Comparison of ENCODE assay signal across 27 cellular contexts in genomic region chr14:102830474-102831045, GRCh38. TPM values are rescaled to one million over a fixed set of nuclear protein-coding genes. Genes with fewer than 3 reads are reported as not detected.
DNase-seq lines count a peak whose midpoint lies in the region; ATAC-seq and TF ChIP-seq lines count a peak whose summit lies in the region.
"Had no signal": no experiment of that assay in that cellular context is flagged by ENCODE, and none has a peak within 500 bp of the region (broad histone marks: within the 10 kb centered on the region; RNA-seq: fewer than 3 reads in every experiment).

No MANE protein-coding gene starts in this region.

- H2BK12ac ChIP-seq in H9 (ENCODE audit: insufficient read length, low read depth, low read length), result no peak overlapping the region

- H3K27me3 ChIP-seq in H9 (ENCODE audit: insufficient read depth, low read length), result no peaks in the 10 kb centered on the region
- H3K27me3 ChIP-seq: adrenal gland, body of pancreas, gastrocnemius medialis, ovary, Peyer's patch had no signal

- no peak overlapping the region for H3K18ac ChIP-seq in H9 (ENCODE audit: insufficient read length, low read depth, low read length)

- H3T11ph ChIP-seq in H9 (ENCODE audit: low read length), result no peak overlapping the region

- no peak overlapping the region for H3K4me2 ChIP-seq in H9 (ENCODE audit: insufficient read depth, insufficient read length, low read length)

- no peak for DNase-seq in activated CD4-positive, alpha-beta T cell treated with anti-CD3 and anti-CD28 coated beads, Interleukin-2, amount 10 ng/mL, durations not matched to agents 24 days and 14 days
- no peak for DNase-seq in activated CD4-positive, alpha-beta T cell treated with anti-CD3 and anti-CD28 coated beads, Interleukin-2, amount 50 U/mL, for 48 hours
- DNase-seq in H9 (no peak), mesothelial cell of epicardium (ENCODE audit: low spot score in 2 of 2, unreplicated experiment in 2 of 2) (no peak), activated gamma-delta T cell (lab: John Stamatoyannopoulos, UW) (no peak), cardiac septum (ENCODE audit: low spot score) (no peak)
- no peak for DNase-seq in activated naive CD8-positive, alpha-beta T cell treated with anti-CD3 and anti-CD28 coated beads, Interleukin-2, amount 50 U/mL, for 24 hours
- DNase-seq: activated CD4-positive, alpha-beta T cell treated with anti-CD3 and anti-CD28 coated beads for 4 hours; activated CD8-positive, alpha-beta memory T cell treated with anti-CD3 and anti-CD28 coated beads, Interleukin-2, amount 50 U/mL, for 4 hours; adrenal gland; body of pancreas; gastrocnemius medialis; kidney glomerular epithelial cell; NCI-H1092; NCI-H1694; NCI-H446; NCI-H82; ovary; Peyer's patch; SIG-M5; stimulated activated CD4-positive, alpha-beta T cell treated with anti-CD3 and anti-CD28 coated beads, Interleukin-15, amount 100 ng/mL, for 24 hours; stimulated activated naive CD4-positive, alpha-beta T cell; T-helper 9 cell had no signal

- no peaks in the 10 kb centered on the region for H3K23me2 ChIP-seq in H9 (ENCODE audit: insufficient read length, low read depth, low read length, poor library complexity, severe bottlenecking)

- H4K20me1 ChIP-seq in H9 (ENCODE audit: control insufficient read depth, insufficient read depth, insufficient read length), result no peaks in the 10 kb centered on the region

- peaks cover 13% of the 10 kb centered on the region for H3K4me1 ChIP-seq in H9 (ENCODE audit: insufficient read depth, low read length)
- H3K4me1 ChIP-seq: adrenal gland, Peyer's patch had no signal

- H3K23ac ChIP-seq in H9 (ENCODE audit: insufficient read length, low read depth, low read length), result no peak overlapping the region

- no peak overlapping the region for H3K56ac ChIP-seq in H9 (ENCODE audit: insufficient read length, low read depth, low read length)

- H3K4me3 Mint-ChIP-seq in activated CD4-positive, alpha-beta T cell treated with anti-CD3 and anti-CD28 coated beads, Interleukin-2, amount 10 ng/mL, durations not matched to agents 24 days and 14 days, result no peak overlapping the region
- H3K4me3 Mint-ChIP-seq in H9, result no peak overlapping the region
- H3K4me3 Mint-ChIP-seq in activated naive CD8-positive, alpha-beta T cell treated with anti-CD3 and anti-CD28 coated beads, Interleukin-2, amount 50 U/mL, for 24 hours, result no peak overlapping the region
- no peak overlapping the region for H3K4me3 Mint-ChIP-seq in mesothelial cell of epicardium
- H3K4me3 Mint-ChIP-seq: nephron had no signal

- H3K27me3 Mint-ChIP-seq in activated CD4-positive, alpha-beta T cell treated with anti-CD3 and anti-CD28 coated beads, Interleukin-2, amount 10 ng/mL, durations not matched to agents 24 days and 14 days, result no peaks in the 10 kb centered on the region
- H3K27me3 Mint-ChIP-seq in H9 (ENCODE audit: low read depth), result no peaks in the 10 kb centered on the region
- no peaks in the 10 kb centered on the region for H3K27me3 Mint-ChIP-seq in activated naive CD8-positive, alpha-beta T cell treated with anti-CD3 and anti-CD28 coated beads, Interleukin-2, amount 50 U/mL, for 24 hours
- no peaks in the 10 kb centered on the region for H3K27me3 Mint-ChIP-seq in mesothelial cell of epicardium (ENCODE audit: low read depth)

- H3K9me3 Mint-ChIP-seq in activated CD4-positive, alpha-beta T cell treated with anti-CD3 and anti-CD28 coated beads, Interleukin-2, amount 10 ng/mL, durations not matched to agents 24 days and 14 days, result no peaks in the 10 kb centered on the region
- no peaks in the 10 kb centered on the region for H3K9me3 Mint-ChIP-seq in H9
- no peaks in the 10 kb centered on the region for H3K9me3 Mint-ChIP-seq in activated naive CD8-positive, alpha-beta T cell treated with anti-CD3 and anti-CD28 coated beads, Interleukin-2, amount 50 U/mL, for 24 hours
- H3K9me3 Mint-ChIP-seq in mesothelial cell of epicardium, result no peaks in the 10 kb centered on the region
- H3K9me3 Mint-ChIP-seq: nephron had no signal

- H4K5ac ChIP-seq in H9 (ENCODE audit: insufficient read length, low read depth, low read length), result no peak overlapping the region

- no peak overlapping the region for H2BK20ac ChIP-seq in H9 (ENCODE audit: low read depth, low read length, poor library complexity, severe bottlenecking)

- peaks cover 51% of the 10 kb centered on the region for H3K4me1 Mint-ChIP-seq in activated CD4-positive, alpha-beta T cell treated with anti-CD3 and anti-CD28 coated beads, Interleukin-2, amount 10 ng/mL, durations not matched to agents 24 days and 14 days
- H3K4me1 Mint-ChIP-seq in H9 (peaks cover 66 to 69% of the 10 kb centered on the region in 2 experiments), mesothelial cell of epicardium (peaks cover 20% of the 10 kb centered on the region)
- peaks cover 55% of the 10 kb centered on the region for H3K4me1 Mint-ChIP-seq in activated naive CD8-positive, alpha-beta T cell treated with anti-CD3 and anti-CD28 coated beads, Interleukin-2, amount 50 U/mL, for 24 hours

- no peak overlapping the region for H3K14ac ChIP-seq in H9 (ENCODE audit: insufficient read depth, low read length)

- TF ChIP-seq CTCF in H9 (conservative IDR thresholded peaks at IDR 0.05) (no peak), mesothelial cell of epicardium (IDR thresholded peaks at IDR 0.05; ENCODE audit: unreplicated experiment) (no peak)

- H2BK15ac ChIP-seq in H9 (ENCODE audit: low read depth, low read length), result no peak overlapping the region

- peak overlapping the region; percentile 81 for H3K27ac Mint-ChIP-seq in activated CD4-positive, alpha-beta T cell treated with anti-CD3 and anti-CD28 coated beads, Interleukin-2, amount 10 ng/mL, durations not matched to agents 24 days and 14 days
- peak overlapping the region in 2 of 3 experiments; percentile 15 to 28; a peak in 1 of 7 replicates for H3K27ac Mint-ChIP-seq in H9
- peak overlapping the region; percentile 73 for H3K27ac Mint-ChIP-seq in activated naive CD8-positive, alpha-beta T cell treated with anti-CD3 and anti-CD28 coated beads, Interleukin-2, amount 50 U/mL, for 24 hours
- peak overlapping the region; percentile 25 for H3K27ac Mint-ChIP-seq in mesothelial cell of epicardium

- H4K8ac ChIP-seq in H9 (replicated peaks; ENCODE audit: insufficient read length, low read depth, low read length), result no peak overlapping the region

- ATAC-seq in activated naive CD8-positive, alpha-beta T cell treated with anti-CD3 and anti-CD28 coated beads, Interleukin-2, amount 50 U/mL, for 24 hours, result no peak
- no peak for ATAC-seq in GM18867 (IDR thresholded peaks at IDR 0.05; ENCODE audit: unreplicated experiment)
- ATAC-seq: body of pancreas, gastrocnemius medialis, K562 had no signal

- no peaks in the 10 kb centered on the region for H3K79me1 ChIP-seq in H9 (ENCODE audit: insufficient read depth, low read depth, low read length, poor library complexity, severe bottlenecking)

- H2AK5ac ChIP-seq in H9 (ENCODE audit: insufficient read length, low read length), result no peak overlapping the region

- no peak overlapping the region for H2BK120ac ChIP-seq in H9 (ENCODE audit: low read depth, low read length, poor library complexity, severe bottlenecking)

- no peak overlapping the region for H4K91ac ChIP-seq in H9 (ENCODE audit: insufficient read length, low read depth, low read length)

- 0 out of 2 replicates have a peak, but pooled peaks cover 2% of the 10 kb centered on the region for H3K79me2 ChIP-seq in H9 (ENCODE audit: insufficient read depth, low read length)

- WGBS in H9 (ENCODE audit: extremely low coverage, insufficient read length, low lambda C conversion rate), result no CpG with 5 or more reads among the region's 3 CpGs

- H3K36me3 Mint-ChIP-seq in activated CD4-positive, alpha-beta T cell treated with anti-CD3 and anti-CD28 coated beads, Interleukin-2, amount 10 ng/mL, durations not matched to agents 24 days and 14 days (ENCODE audit: low read depth), result peaks cover 53% of the 10 kb centered on the region
- H3K36me3 Mint-ChIP-seq in H9 (ENCODE audit: insufficient read depth in 1 of 3, low read depth in 3 of 3) (peaks cover 2 to 4% (median 2%) of the 10 kb centered on the region in 3 experiments; a peak in 2 of 7 replicates), mesothelial cell of epicardium (peaks cover 8% of the 10 kb centered on the region)
- H3K36me3 Mint-ChIP-seq in activated naive CD8-positive, alpha-beta T cell treated with anti-CD3 and anti-CD28 coated beads, Interleukin-2, amount 50 U/mL, for 24 hours (ENCODE audit: low read depth), result peaks cover 48% of the 10 kb centered on the region

- no peak overlapping the region for H3K4ac ChIP-seq in H9 (ENCODE audit: low read depth, low read length)

- no peak overlapping the region for H3K9ac ChIP-seq in H9 (ENCODE audit: extremely low read depth, insufficient read length, low read length)

- H2BK5ac ChIP-seq in H9 (ENCODE audit: insufficient read length, low read length), result no peak overlapping the region

- H3K9me3 ChIP-seq in H9 (ENCODE audit: control insufficient read depth, low read depth, low read length), result no peaks in the 10 kb centered on the region
- H3K9me3 ChIP-seq: adrenal gland, body of pancreas, gastrocnemius medialis, ovary, Peyer's patch had no signal

- no peak overlapping the region for H3K27ac ChIP-seq in H9 (ENCODE audit: insufficient read length, low read depth, low read length)
- H3K27ac ChIP-seq: adrenal gland, body of pancreas, C4-2B, gastrocnemius medialis, ovary, Peyer's patch had no signal

- intact Hi-C loops in activated CD4-positive, alpha-beta T cell treated with anti-CD3 and anti-CD28 coated beads, Interleukin-2, amount 10 ng/mL, durations not matched to agents 24 days and 14 days (cut with micrococcal nuclease), result no loop called here
- intact Hi-C loops in cardiac septum (cut with DNase I), result no loop called here

- no peak overlapping the region for H2AFZ ChIP-seq in H9 (ENCODE audit: low read length)

RNA-seq across cellular contexts. Expression of gene TRAF3, which starts 53.3 kb away (rescaled TPM):
- total RNA-seq in activated CD4-positive, alpha-beta T cell treated with anti-CD3 and anti-CD28 coated beads, Interleukin-2, amount 10 ng/mL, durations not matched to agents 24 days and 14 days, result 64.6 and 68.8 TPM in 2 replicates
- total RNA-seq in H9 (2021) (9.6 TPM in 2 replicates), mesothelial cell of epicardium (26.4 to 26.9 TPM (median 26.5 TPM) in 3 replicates), cardiac septum (12.5 TPM)

Comparison
In these comparisons a context has a peak if more than half of its experiments do, and no peak if none do; other contexts are left out.
1. H3K27ac Mint-ChIP-seq: peak in every context shown above with its lines; median percentile 81 in activated CD4-positive, alpha-beta T cell treated with anti-CD3 and anti-CD28 coated beads, Interleukin-2, amount 10 ng/mL, durations not matched to agents 24 days and 14 days; 73 in activated naive CD8-positive, alpha-beta T cell treated with anti-CD3 and anti-CD28 coated beads, Interleukin-2, amount 50 U/mL, for 24 hours; 25 in mesothelial cell of epicardium; 22 in H9.